In the genomic region with DNA sequence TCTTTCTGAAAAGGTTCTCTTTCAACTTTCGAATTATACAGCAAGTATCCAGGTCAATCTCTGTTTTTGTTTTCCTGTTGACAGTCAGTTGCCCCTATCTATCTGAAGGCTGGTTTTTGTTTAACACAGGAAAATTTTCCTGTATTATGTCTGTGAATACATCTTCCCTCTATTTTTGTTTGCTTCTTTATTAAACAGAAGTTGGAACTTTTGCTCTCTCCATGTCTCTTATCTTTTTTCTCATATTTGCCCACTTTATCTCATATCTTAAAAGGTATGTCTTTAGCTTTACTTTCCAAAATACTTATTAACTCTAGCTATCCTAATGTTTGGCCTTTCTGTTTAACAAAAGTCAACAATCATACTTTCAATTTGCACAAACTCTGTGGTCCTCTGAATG, we compare ENCODE assay signal across 25 cellular contexts.
"Had no signal": no experiment of that assay in that cellular context is flagged by ENCODE, and none has a peak within 500 bp of the region (broad histone marks: within the 10 kb centered on the region; RNA-seq: fewer than 3 reads in every experiment).

No MANE protein-coding gene starts in this region.

- H3K9me3 Mint-ChIP-seq: effector memory CD8-positive, alpha-beta T cell; naive thymus-derived CD4-positive, alpha-beta T cell; nephron; neural progenitor cell had no signal

- H3K27me3 Mint-ChIP-seq: effector memory CD8-positive, alpha-beta T cell; naive thymus-derived CD4-positive, alpha-beta T cell had no signal

- H3K4me3 Mint-ChIP-seq: effector memory CD8-positive, alpha-beta T cell; naive thymus-derived CD4-positive, alpha-beta T cell; nephron; neural progenitor cell had no signal

- H3K27me3 ChIP-seq: gastrocnemius medialis, neural progenitor cell, tibial nerve, upper lobe of left lung had no signal

- H3K27ac ChIP-seq: gastrocnemius medialis, neural progenitor cell, thoracic aorta, tibial nerve, upper lobe of left lung had no signal

- H3K4me1 Mint-ChIP-seq: nephron, neural progenitor cell had no signal

- H3K9ac ChIP-seq: neural progenitor cell had no signal

- H2AFZ ChIP-seq: neural progenitor cell had no signal

- H3K27ac Mint-ChIP-seq: nephron, neural progenitor cell had no signal

- H3K4me2 ChIP-seq: neural progenitor cell, smooth muscle cell had no signal

- H3K9me3 ChIP-seq: gastrocnemius medialis, thoracic aorta, tibial nerve, upper lobe of left lung had no signal

- H3K4me1 ChIP-seq: gastrocnemius medialis, neural progenitor cell, tibial nerve, upper lobe of left lung had no signal

- FAIRE-seq: kidney, urothelium cell line had no signal

- H3K4me3 ChIP-seq: gastrocnemius medialis, neural progenitor cell, smooth muscle cell, thoracic aorta, tibial nerve, upper lobe of left lung had no signal

- DNase-seq: cerebellar nuclear complex; cortex of kidney; effector memory CD8-positive, alpha-beta T cell; foreskin fibroblast; gastrocnemius medialis; head of caudate nucleus; kidney; mesendoderm; midbrain; naive thymus-derived CD4-positive, alpha-beta T cell; posterior cingulate gyrus; stimulated activated CD4-positive, alpha-beta T cell treated with anti-CD3 and anti-CD28 coated beads, Interleukin-12 subunit alpha, Interleukin-12 subunit beta, amount 100 ng/mL, for 4 hours; stimulated activated CD4-positive, alpha-beta T cell treated with anti-CD3 and anti-CD28 coated beads, Interleukin-1b, Interleukin-23, amount 100 ng/mL, for 48 hours; stimulated activated CD4-positive, alpha-beta T cell treated with anti-CD3 and anti-CD28 coated beads, Interleukin-4, amount 100 ng/mL, for 1 hour; stimulated activated CD8-positive, alpha-beta memory T cell treated with anti-CD3 and anti-CD28 coated beads, Interleukin-4, amount 100 ng/mL, for 48 hours; stimulated activated naive CD4-positive, alpha-beta T cell treated with Interleukin-2 at 50 U/mL for 16 hours; upper lobe of left lung had no signal

- ATAC-seq: effector memory CD8-positive, alpha-beta T cell; gastrocnemius medialis; left lobe of liver; naive thymus-derived CD4-positive, alpha-beta T cell; sciatic nerve had no signal
